ENCODE assay signal across 8 cellular contexts in genomic region chr5:73330613-73331012, GRCh38.
"Had no signal": no experiment of that assay in that cellular context is flagged by ENCODE, and none has a peak within 500 bp of the region (broad histone marks: within the 10 kb centered on the region; RNA-seq: fewer than 3 reads in every experiment).

No MANE protein-coding gene starts in this region.

- ATAC-seq: HepG2 had no signal

- H3K9ac ChIP-seq: KMS-11 had no signal

- DNase-seq: IMR-90, KBM-7, KG1 had no signal

- H3K27ac Mint-ChIP-seq: IgD-negative memory B cell had no signal

- H3K36me3 Mint-ChIP-seq: IgD-negative memory B cell had no signal

- H3K27ac ChIP-seq: HL-60, KMS-11 had no signal

- FAIRE-seq: HepG2, HTR-8/SVneo had no signal

- H3K4me2 ChIP-seq: KMS-11 had no signal
